In genomic region chr7:73881352-73882059, GRCh38 we compare ENCODE assay signal across 30 cellular contexts. TPM values are rescaled to one million over a fixed set of nuclear protein-coding genes. Genes with fewer than 3 reads are reported as not detected.
DNase-seq lines count a peak whose midpoint lies in the region; ATAC-seq, FAIRE-seq and TF ChIP-seq lines count a peak whose summit lies in the region.
"Had no signal": no experiment of that assay in that cellular context is flagged by ENCODE, and none has a peak within 500 bp of the region (broad histone marks: within the 10 kb centered on the region; RNA-seq: fewer than 3 reads in every experiment).

No MANE protein-coding gene starts in this region.

- no peak overlapping the region for H2AFZ ChIP-seq in neural progenitor cell (replicated peaks)
- H2AFZ ChIP-seq: parathyroid adenoma had no signal

- H4K20me1 ChIP-seq in neural progenitor cell (ENCODE audit: low read depth) = no peaks in the 10 kb centered on the region

- peaks cover 14% of the 10 kb centered on the region for H3K4me1 Mint-ChIP-seq in neural progenitor cell
- H3K4me1 Mint-ChIP-seq: activated naive CD4-positive, alpha-beta T cell treated with anti-CD3 and anti-CD28 coated beads, Interleukin-2, amount 10 ng/mL, durations not matched to agents 7 days and 5 days had no signal

- no peak overlapping the region for H3K4me3 ChIP-seq in heart left ventricle
- peak overlapping the region in 1 of 4 donors; percentile 15 for H3K4me3 ChIP-seq in esophagus squamous epithelium
- no peak overlapping the region for H3K4me3 ChIP-seq in neural progenitor cell
- no peak overlapping the region for H3K4me3 ChIP-seq in transverse colon
- H3K4me3 ChIP-seq: HAP-1 had no signal

- intact Hi-C loops in heart left ventricle (cut with DNase I) (loop anchor here in 2 of 10 donors (5.0 kb wide), 2 partner anchors 146 to 151 kb away; partner anchors contain the start of gene ELN (in 1 of the 2)), Right ventricle myocardium inferior (cut with DNase I) (loop anchor here (5.0 kb wide), 1 partner anchor 146 kb away; the partner anchor contains the start of gene ELN), esophagus squamous epithelium (cut with DNase I) (no loop called here), transverse colon (cut with DNase I; ENCODE audit: low total_unique reads) (no loop called here)

- no peaks in the 10 kb centered on the region for H3K9me3 Mint-ChIP-seq in neural progenitor cell
- H3K9me3 Mint-ChIP-seq: activated naive CD4-positive, alpha-beta T cell treated with anti-CD3 and anti-CD28 coated beads, Interleukin-2, amount 10 ng/mL, durations not matched to agents 7 days and 5 days; naive B cell had no signal

- no peaks in the 10 kb centered on the region for H3F3A ChIP-seq in neural progenitor cell (ENCODE audit: low read depth)

- no peak for FAIRE-seq in GM12891 (lab: Jason Lieb, UNC)
- FAIRE-seq: urothelium cell line had no signal

- no peak for TF ChIP-seq POLR2A in heart left ventricle (IDR thresholded peaks at IDR 0.05)
- no peak for TF ChIP-seq POLR2A in esophagus squamous epithelium (IDR thresholded peaks at IDR 0.05)
- TF ChIP-seq POLR2A in transverse colon (IDR thresholded peaks at IDR 0.05) = no peak
- TF ChIP-seq POLR2A in GM12891 (IDR thresholded peaks at IDR 0.05; ENCODE audit: low read depth, low read length) = no peak

- H3K27me3 Mint-ChIP-seq in neural progenitor cell (ENCODE audit: insufficient read depth, low read depth) = peaks cover 11% of the 10 kb centered on the region

- H3K36me3 Mint-ChIP-seq in neural progenitor cell = no peaks in the 10 kb centered on the region
- H3K36me3 Mint-ChIP-seq: activated naive CD4-positive, alpha-beta T cell treated with anti-CD3 and anti-CD28 coated beads, Interleukin-2, amount 10 ng/mL, durations not matched to agents 7 days and 5 days; naive B cell had no signal

- TF ChIP-seq CTCF in heart left ventricle (IDR thresholded peaks at IDR 0.05) (no peak), esophagus squamous epithelium (IDR thresholded peaks at IDR 0.05) (no peak), neural progenitor cell (IDR thresholded peaks at IDR 0.05) (no peak), transverse colon (IDR thresholded peaks at IDR 0.05) (no peak), GM13977 (IDR thresholded peaks at IDR 0.05; ENCODE audit: extremely low read depth, insufficient read depth, missing control alignments) (no peak)

- 45 to 56% (median 48%) methylated on average over 6 of the region's 6 CpGs for whole genome bisulfite sequencing in heart left ventricle, 4 donors
- 39 to 80% methylated on average over 3 to 6 of the region's 6 CpGs for WGBS in esophagus squamous epithelium, 2 donors
- 46% methylated on average over 6 of the region's 6 CpGs; no CpG with 5 or more reads in 1 of the 2 donors for WGBS in transverse colon (ENCODE audit: low coverage in 1 of 2), 2 donors

- H3K9me3 ChIP-seq in heart left ventricle (no peaks in the 10 kb centered on the region), esophagus squamous epithelium (no peaks in the 10 kb centered on the region), neural progenitor cell (ENCODE audit: low read depth) (no peaks in the 10 kb centered on the region), transverse colon (no peaks in the 10 kb centered on the region)
- H3K9me3 ChIP-seq: HAP-1 had no signal

- H3K27me3 ChIP-seq in heart left ventricle = peaks cover 0 to 4% (median 0%) of the 10 kb centered on the region in 9 donors
- peaks cover 0 to 43% (median 0%) of the 10 kb centered on the region in 4 donors for H3K27me3 ChIP-seq in esophagus squamous epithelium
- H3K27me3 ChIP-seq in neural progenitor cell = no peaks in the 10 kb centered on the region
- H3K27me3 ChIP-seq in transverse colon = no peaks in the 10 kb centered on the region

- no peak overlapping the region for H3K4me2 ChIP-seq in neural progenitor cell

- ATAC-seq in heart left ventricle (peak; percentile 5 to 76 (median 43)), Right ventricle myocardium inferior (no peak), HG03196 (IDR thresholded peaks at IDR 0.05; ENCODE audit: unreplicated experiment) (no peak)

- peak overlapping the region; percentile 58 to 89 (median 78) for H3K27ac ChIP-seq in heart left ventricle
- H3K27ac ChIP-seq in esophagus squamous epithelium = peak overlapping the region in 3 of 4 donors; percentile 48 to 79 (median 79)
- H3K27ac ChIP-seq in neural progenitor cell = no peak overlapping the region
- peak overlapping the region in 3 of 4 donors; percentile 5 to 53 (median 28) for H3K27ac ChIP-seq in transverse colon
- H3K27ac ChIP-seq: parathyroid adenoma had no signal

- peaks cover 3 to 48% (median 37%) of the 10 kb centered on the region in 12 donors for H3K4me1 ChIP-seq in heart left ventricle
- H3K4me1 ChIP-seq in esophagus squamous epithelium = peaks cover 21 to 41% (median 36%) of the 10 kb centered on the region in 3 donors
- H3K4me1 ChIP-seq in neural progenitor cell = peaks cover 3% of the 10 kb centered on the region
- H3K4me1 ChIP-seq in transverse colon = peaks cover 5 to 16% (median 13%) of the 10 kb centered on the region in 4 donors
- H3K4me1 ChIP-seq: HAP-1, parathyroid adenoma had no signal

- in situ Hi-C loops in transverse colon (cut with MboI; ENCODE audit: low pct_ligation_motif_present in 1 of 4, low pct_unique_long_range_greater_than_20kb in 1 of 4, low sequenced_read_pairs in 3 of 4) = loop anchor here in 1 of 4 donors (25.0 kb wide), 1 partner anchor 131 kb away; no protein-coding TSS in a partner anchor
- in situ Hi-C loops in GM13977 (cut with MboI; ENCODE audit: low pct_unique_long_range_greater_than_20kb, low sequenced_read_pairs, unreplicated experiment) = no loop called here

- H3K36me3 ChIP-seq in heart left ventricle (no peaks in the 10 kb centered on the region), esophagus squamous epithelium (no peaks in the 10 kb centered on the region), neural progenitor cell (no peaks in the 10 kb centered on the region), transverse colon (no peaks in the 10 kb centered on the region)
- H3K36me3 ChIP-seq: HAP-1 had no signal

- H3K9ac ChIP-seq in neural progenitor cell = no peak overlapping the region
- H3K9ac ChIP-seq: parathyroid adenoma had no signal

- no peak overlapping the region for H3K4me3 Mint-ChIP-seq in neural progenitor cell
- H3K4me3 Mint-ChIP-seq: activated naive CD4-positive, alpha-beta T cell treated with anti-CD3 and anti-CD28 coated beads, Interleukin-2, amount 10 ng/mL, durations not matched to agents 7 days and 5 days; naive B cell had no signal

- H3K27ac Mint-ChIP-seq in neural progenitor cell = peak overlapping the region; percentile 17
- H3K27ac Mint-ChIP-seq: activated naive CD4-positive, alpha-beta T cell treated with anti-CD3 and anti-CD28 coated beads, Interleukin-2, amount 10 ng/mL, durations not matched to agents 7 days and 5 days; naive B cell had no signal

- no peak for TF ChIP-seq EP300 in transverse colon (IDR thresholded peaks at IDR 0.05; ENCODE audit: low read depth)

- DNase-seq in heart left ventricle (peak in 1 of 5 donors; percentile 48), Right ventricle myocardium inferior (ENCODE audit: missing footprints) (no peak), esophagus squamous epithelium (lab: John Stamatoyannopoulos, UW) (no peak), neural progenitor cell (ENCODE audit: low spot score) (no peak), transverse colon (peak; percentile 32), GM12891 (ENCODE audit: insufficient read length, low spot score) (no peak), GM13977 (ENCODE audit: low spot score) (no peak)
- DNase-seq: 8988T; activated CD4-positive, CD25-positive, alpha-beta regulatory T cell treated with anti-CD3 and anti-CD28 coated beads, Interleukin-2, amount 50 U/mL, for 72 hours; activated naive CD4-positive, alpha-beta T cell treated with anti-CD3 and anti-CD28 coated beads, Interleukin-2, amount 10 ng/mL, durations not matched to agents 7 days and 5 days; activated T-cell treated with anti-CD3 and anti-CD28 coated beads, Interleukin-2, amount 50 U/mL, for 48 hours; anterior cingulate cortex; cerebellar nuclear complex; DND-41; effector CD8-positive, alpha-beta T cell; naive B cell; NCI-H1092 treated with DMSO at 0.1 percent for 48 hours; NCI-H2081; NCI-H510A treated with DMSO at 0.1 percent for 48 hours; RPMI8226; stimulated activated CD4-positive, alpha-beta T cell treated with anti-CD3 and anti-CD28 coated beads, Interleukin-2, amount 100 ng/mL, for 24 hours; stimulated activated naive CD4-positive, alpha-beta T cell had no signal

- H3K79me2 ChIP-seq in neural progenitor cell (ENCODE audit: low read depth) = no peaks in the 10 kb centered on the region
- H3K79me2 ChIP-seq: parathyroid adenoma had no signal

TF ChIP-seq in GM12891, 5 proteins besides CTCF, POLR2A, EP300 and RAD21:
- TF ChIP-seq PAX5 (IDR thresholded peaks at IDR 0.05; ENCODE audit: insufficient read depth, low read length, severe bottlenecking) (no peak), SPI1 (IDR thresholded peaks at IDR 0.05; ENCODE audit: low read depth, low read length) (no peak), TAF1 (IDR thresholded peaks at IDR 0.05; ENCODE audit: low read depth, low read length) (no peak), POLR2AphosphoS5 (IDR thresholded peaks at IDR 0.05; ENCODE audit: low read depth, low read length) (no peak), POU2F2 (IDR thresholded peaks at IDR 0.05; ENCODE audit: low read depth, low read length) (no peak)

RNA-seq across cellular contexts. Expression of gene TMEM270, which starts 20.5 kb away (rescaled TPM):
- total RNA-seq in heart left ventricle = not detected
- not detected for polyA plus RNA-seq in heart left ventricle
- total RNA-seq in Right ventricle myocardium inferior = not detected
- not detected for total RNA-seq in esophagus squamous epithelium
- not detected in 2 replicates for total RNA-seq in neural progenitor cell (ENCODE audit: low replicate concordance)
- not detected for total RNA-seq in transverse colon
- not detected for polyA plus RNA-seq in GM12891 (2012; ENCODE audit: low read depth, missing spikeins)
- total RNA-seq: activated CD8-positive, alpha-beta memory T cell treated with anti-CD3 and anti-CD28 coated beads for 36 hours; fibroblast of lung; LHCN-M2; lung microvascular endothelial cell had no signal
- polyA plus RNA-seq: fibroblast of lung had no signal

RNA-seq across cellular contexts. Expression of gene METTL27, which starts 39.2 kb away (rescaled TPM):
- total RNA-seq in heart left ventricle (1 to 10 TPM in 3 of 9 donors, under 1 TPM in 3, not detected in 3; 0.30 to 2.7 (median 0.94) TPM), Right ventricle myocardium inferior (0.27 TPM), esophagus squamous epithelium (1 to 10 TPM in 1 of 4 donors, under 1 TPM in 1, not detected in 2; 0.34 to 4.4 TPM), neural progenitor cell (ENCODE audit: low replicate concordance) (10.5 and 12.0 TPM in 2 replicates), transverse colon (10 to 100 TPM in 1 of 4 donors, 1 to 10 TPM in 3; 2.6 to 29.5 (median 5.1) TPM)
- under 1 TPM in 1 of 2 donors, not detected in 1; 0.12 TPM for polyA plus RNA-seq in heart left ventricle
- polyA plus RNA-seq in GM12891 (2012; ENCODE audit: low read depth, missing spikeins) = 0.41 TPM

RNA-seq across cellular contexts. Expression of gene CLDN4, which starts 50.7 kb away (rescaled TPM):
- under 1 TPM in 1 of 9 donors, not detected in 8; 0.11 TPM for total RNA-seq in heart left ventricle
- under 1 TPM in 1 of 2 donors, not detected in 1; 0.12 TPM for polyA plus RNA-seq in heart left ventricle
- not detected for total RNA-seq in Right ventricle myocardium inferior
- 100 to 1,000 TPM in 3 of 4 donors, 10 to 100 TPM in 1; 99.4 to 436 (median 200) TPM for total RNA-seq in esophagus squamous epithelium
- total RNA-seq in neural progenitor cell (ENCODE audit: low replicate concordance) = 2.8 TPM in 1 of 2 replicates, not detected in the other
- 1,000 to 10,000 TPM in 1 of 4 donors, 100 to 1,000 TPM in 3; 555 to 1,122 (median 815) TPM for total RNA-seq in transverse colon
- polyA plus RNA-seq in GM12891 (2012; ENCODE audit: low read depth, missing spikeins) = 0.05 TPM
- total RNA-seq: activated CD8-positive, alpha-beta memory T cell treated with anti-CD3 and anti-CD28 coated beads for 36 hours; lung microvascular endothelial cell had no signal

Comparison
In these comparisons a context has a peak if more than half of its experiments do, and no peak if none do; other contexts are left out.
1. ATAC-seq: peak in heart left ventricle (4 of 4); none in Right ventricle myocardium inferior (single experiment) and HG03196 (single experiment).
2. RNA of gene CLDN4, which starts 50.7 kb away (total RNA-seq): 555 to 1,122 TPM in transverse colon and 99.4 to 436 TPM in esophagus squamous epithelium; not detected in Right ventricle myocardium inferior (single experiment), 0.11 TPM in heart left ventricle and 2.8 TPM in neural progenitor cell; every median in the first group is over 10 times any median in the second.